Comparison of ENCODE assay signal across 11 cellular contexts in the genomic region with DNA sequence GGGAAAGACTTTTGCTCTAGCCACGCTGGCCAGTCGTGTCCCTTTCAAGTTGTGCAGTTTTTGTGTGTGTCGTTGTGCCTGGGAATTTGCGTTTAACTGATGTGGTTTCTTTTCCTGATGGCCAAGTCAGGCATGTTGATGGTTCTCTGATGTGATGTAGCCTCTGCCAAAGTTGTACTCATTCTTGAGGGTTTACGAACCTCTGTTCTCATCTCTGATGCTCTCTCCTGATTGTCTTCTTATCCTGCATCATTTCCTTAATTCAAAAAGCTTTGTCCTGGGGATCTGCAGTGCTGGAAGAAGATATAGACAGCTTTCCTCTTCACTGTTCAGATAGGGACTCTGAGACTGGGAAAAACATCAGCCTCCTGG. TPM values are rescaled to one million over a fixed set of nuclear protein-coding genes. Genes with fewer than 3 reads are reported as not detected.
A peak's percentile ranks its signal among the peaks of the same experiment; 100 is the strongest.
DNase-seq lines count a peak whose midpoint lies in the region; ATAC-seq and TF ChIP-seq lines count a peak whose summit lies in the region.
"Had no signal": no experiment of that assay in that cellular context is flagged by ENCODE, and none has a peak within 500 bp of the region (broad histone marks: within the 10 kb centered on the region; RNA-seq: fewer than 3 reads in every experiment).

No MANE protein-coding gene starts in this region.

- H3K27ac Mint-ChIP-seq in Caco-2 (ENCODE audit: unreplicated experiment), result peak overlapping the region; percentile 96
- H3K27ac Mint-ChIP-seq: activated naive CD8-positive, alpha-beta T cell treated with anti-CD3 and anti-CD28 coated beads, Interleukin-2, amount 50 U/mL, for 24 hours had no signal

- no peak for DNase-seq in Caco-2
- peak; percentile 26 to 40 for DNase-seq in cardiac fibroblast (ENCODE audit: low read depth in 2 of 2)
- DNase-seq in left lung, result no peak
- DNase-seq in head of caudate nucleus, result no peak
- no peak for DNase-seq in NCI-H1417 treated with DMSO at 0.1 percent for 48 hours (lab: John Stamatoyannopoulos, UW)
- DNase-seq: activated CD8-positive, alpha-beta memory T cell treated with anti-CD3 and anti-CD28 coated beads for 24 hours; activated naive CD8-positive, alpha-beta T cell treated with anti-CD3 and anti-CD28 coated beads, Interleukin-2, amount 50 U/mL, for 24 hours; NCI-H2029 had no signal

- peaks cover 53% of the 10 kb centered on the region for H3K4me1 Mint-ChIP-seq in Caco-2 (ENCODE audit: low read depth, unreplicated experiment)

- ATAC-seq in left lung, result no peak
- ATAC-seq in HG03571 (IDR thresholded peaks at IDR 0.05; ENCODE audit: unreplicated experiment), result no peak
- no peak for ATAC-seq in GM18502 (IDR thresholded peaks at IDR 0.05; ENCODE audit: poor library complexity, unreplicated experiment)
- ATAC-seq: activated naive CD8-positive, alpha-beta T cell treated with anti-CD3 and anti-CD28 coated beads, Interleukin-2, amount 50 U/mL, for 24 hours had no signal

- peaks cover 26% of the 10 kb centered on the region for H3K36me3 Mint-ChIP-seq in Caco-2 (ENCODE audit: insufficient read depth, unreplicated experiment)

- POLR2A ChIA-PET in Caco-2 (lab: Charles Lee), result interaction anchor here (0.6 kb wide), 1 partner anchor 16 kb away, joined by 3 read pairs; no protein-coding TSS in a partner anchor

- no peak for TF ChIP-seq CTCF in Caco-2 (IDR thresholded peaks at IDR 0.05; ENCODE audit: insufficient read depth in 1 of 2, low read depth in 1 of 2, low read length in 1 of 2, severe bottlenecking in 1 of 2, unreplicated experiment in 1 of 2)
- no peak for TF ChIP-seq CTCF in cardiac fibroblast (IDR thresholded peaks at IDR 0.05; ENCODE audit: low read depth, low read length)
- no peak for TF ChIP-seq CTCF in left lung (IDR thresholded peaks at IDR 0.05)

- no peaks in the 10 kb centered on the region for H3K9me3 ChIP-seq in Caco-2
- H3K9me3 ChIP-seq in left lung, result no peaks in the 10 kb centered on the region

- no peaks in the 10 kb centered on the region for H3K27me3 Mint-ChIP-seq in Caco-2 (ENCODE audit: insufficient read depth, unreplicated experiment)
- H3K27me3 Mint-ChIP-seq: activated naive CD8-positive, alpha-beta T cell treated with anti-CD3 and anti-CD28 coated beads, Interleukin-2, amount 50 U/mL, for 24 hours had no signal

- intact Hi-C loops in Caco-2 (cut with micrococcal nuclease; ENCODE audit: unreplicated experiment) (no loop called here), left lung (cut with DNase I) (no loop called here), head of caudate nucleus (cut with DNase I) (no loop called here)

- H3K27ac ChIP-seq in left lung (peak overlapping the region; percentile 88 to 89), skin epidermis (peak overlapping the region in 20 of 21 experiments; percentile 52 to 98 (median 82))

- no peak overlapping the region for H3K4me3 ChIP-seq in Caco-2 (ENCODE audit: low read depth, low read length)
- no peak overlapping the region for H3K4me3 ChIP-seq in cardiac fibroblast (replicated peaks in 1 of 2; ENCODE audit: low read depth in 2 of 2, low read length in 2 of 2)
- no peak overlapping the region for H3K4me3 ChIP-seq in left lung
- no peak overlapping the region for H3K4me3 ChIP-seq in skin epidermis

- no TSS peak for BruUV-seq in Caco-2 (replicated peaks; lab: Mats Ljungman, UMichigan)

- H3K36me3 ChIP-seq in Caco-2 (ENCODE audit: control insufficient read depth, insufficient read depth, low read length) (peaks cover 4% of the 10 kb centered on the region), left lung (peaks cover 0 to 23% of the 10 kb centered on the region in 2 donors)

- H3K27me3 ChIP-seq in Caco-2 (replicated peaks; ENCODE audit: control insufficient read depth, insufficient read depth, low read length) (no peaks in the 10 kb centered on the region), left lung (no peaks in the 10 kb centered on the region)

- H3K4me3 Mint-ChIP-seq in Caco-2 (ENCODE audit: unreplicated experiment), result no peak overlapping the region
- H3K4me3 Mint-ChIP-seq: activated naive CD8-positive, alpha-beta T cell treated with anti-CD3 and anti-CD28 coated beads, Interleukin-2, amount 50 U/mL, for 24 hours had no signal

- CTCF ChIA-PET in Caco-2 (lab: Charles Lee), result interaction anchor here (1.7 kb wide), 1 partner anchor 30 kb away, joined by 5 read pairs; no protein-coding TSS in a partner anchor

- H3K4me1 ChIP-seq in Caco-2 (peaks cover 76% of the 10 kb centered on the region), left lung (peaks cover 46 to 89% of the 10 kb centered on the region in 2 donors)

- no peaks in the 10 kb centered on the region for H3K9me3 Mint-ChIP-seq in Caco-2 (ENCODE audit: unreplicated experiment)
- H3K9me3 Mint-ChIP-seq: activated naive CD8-positive, alpha-beta T cell treated with anti-CD3 and anti-CD28 coated beads, Interleukin-2, amount 50 U/mL, for 24 hours had no signal

RNA-seq across cellular contexts. Expression of gene CD9, which starts 25.4 kb away (rescaled TPM):
- total RNA-seq in Caco-2 (2022) (170 and 179 TPM in 2 replicates), left lung (100 to 1,000 TPM; 416 to 512 TPM)

Comparison
In these comparisons a context has a peak if more than half of its experiments do, and no peak if none do; other contexts are left out.
1. DNase-seq: peak in cardiac fibroblast (2 of 2); none in Caco-2 (0 of 2), left lung (0 of 2), head of caudate nucleus (0 of 42) and NCI-H1417 treated with DMSO at 0.1 percent for 48 hours (single experiment).